35 cellular contexts compared by ENCODE assay signal in genomic region chr3:46551615-46552014, GRCh38. TPM values are rescaled to one million over a fixed set of nuclear protein-coding genes. Genes with fewer than 3 reads are reported as not detected.
"Had no signal": no experiment of that assay in that cellular context is flagged by ENCODE, and none has a peak within 500 bp of the region (broad histone marks: within the 10 kb centered on the region; RNA-seq: fewer than 3 reads in every experiment).

No MANE protein-coding gene starts in this region.

- H2AFZ ChIP-seq: hepatocyte had no signal

- H3K4me1 ChIP-seq: breast epithelium, upper lobe of left lung, vagina had no signal

- H3K4me2 ChIP-seq: hepatocyte had no signal

- DNase-seq: activated CD4-positive, alpha-beta T cell treated with anti-CD3 and anti-CD28 coated beads for 48 hours; activated CD4-positive, alpha-beta T cell treated with anti-CD3 and anti-CD28 coated beads, Interleukin-2, amount 50 U/mL, for 48 hours; activated CD8-positive, alpha-beta memory T cell treated with anti-CD3 and anti-CD28 coated beads, Interleukin-2, amount 50 U/mL, for 48 hours; activated naive CD8-positive, alpha-beta T cell treated with anti-CD3 and anti-CD28 coated beads, Interleukin-2, amount 50 U/mL, for 24 hours; activated T-cell treated with anti-CD3 and anti-CD28 coated beads, Interleukin-2, amount 50 U/mL, for 24 hours; central memory CD4-positive, alpha-beta T cell; endodermal cell; foreskin melanocyte; islet precursor cell; left ventricle myocardium superior; mucosa of descending colon; right lobe of liver; stimulated activated CD4-positive, alpha-beta T cell treated with anti-CD3 and anti-CD28 coated beads, Interleukin-4, amount 100 ng/mL, for 24 hours; stimulated activated naive CD8-positive, alpha-beta T cell treated with anti-CD3 and anti-CD28 coated beads, Interleukin-15, amount 100 ng/mL, for 72 hours; substantia nigra; T-helper 9 cell; thyroid gland; upper lobe of left lung; WERI-Rb-1 had no signal

- FAIRE-seq: TTC549 had no signal

- H3K9me3 ChIP-seq: breast epithelium, esophagus muscularis mucosa, mucosa of descending colon, right lobe of liver, thyroid gland, upper lobe of left lung, vagina had no signal

- ATAC-seq: activated CD4-positive, CD25-positive, alpha-beta regulatory T cell treated with anti-CD3 and anti-CD28 coated beads, Interleukin-2, amount 50 U/mL, for 24 hours; activated naive CD8-positive, alpha-beta T cell treated with anti-CD3 and anti-CD28 coated beads, Interleukin-2, amount 50 U/mL, for 24 hours; activated T-helper 17 cell treated with anti-CD3 and anti-CD28 coated beads, Interleukin-2, amount 50 U/mL, for 72 hours; mucosa of descending colon; right lobe of liver; stimulated activated memory B cell treated with anti-CD40 and anti-IgM and Interleukin-4, amounts not matched to agents 10 μg/mL and 1 μg/mL and 100 μg/mL, for 72 hours; stimulated activated naive CD8-positive, alpha-beta T cell treated with anti-CD3 and anti-CD28 coated beads, Interleukin-15, amount 100 ng/mL, for 72 hours had no signal

- H3K79me2 ChIP-seq: hepatocyte had no signal

- H3K27ac ChIP-seq: breast epithelium, esophagus muscularis mucosa, hepatocyte, right lobe of liver, skin epidermis, upper lobe of left lung, vagina, WERI-Rb-1 had no signal

- H3K4me3 ChIP-seq: breast epithelium, esophagus muscularis mucosa, hepatocyte, mucosa of descending colon, right lobe of liver, skin epidermis, thyroid gland, upper lobe of left lung, vagina had no signal

- H3K36me3 ChIP-seq: breast epithelium, right lobe of liver, upper lobe of left lung, vagina, WERI-Rb-1 had no signal

- H3K27me3 ChIP-seq: breast epithelium, hepatocyte, right lobe of liver, thyroid gland, upper lobe of left lung, vagina had no signal

RNA-seq across cellular contexts. Expression of gene LRRC2, which starts 14.5 kb away (rescaled TPM):
- total RNA-seq: activated CD8-positive, alpha-beta memory T cell treated with anti-CD3 and anti-CD28 coated beads for 36 hours; activated T-helper 17 cell treated with anti-CD3 and anti-CD28 coated beads, Interleukin-2, amount 50 U/mL, for 72 hours had no signal

RNA-seq across cellular contexts. Expression of gene RTP3, which starts 53.8 kb away (rescaled TPM):
- total RNA-seq: activated CD8-positive, alpha-beta memory T cell treated with anti-CD3 and anti-CD28 coated beads for 36 hours; activated T-helper 17 cell treated with anti-CD3 and anti-CD28 coated beads, Interleukin-2, amount 50 U/mL, for 72 hours; breast epithelium; endodermal cell; esophagus muscularis mucosa; left ventricle myocardium superior; lung microvascular endothelial cell; mesenteric fat pad; mucosa of descending colon; myocyte; osteoblast; posterior vena cava; renal cortical epithelial cell; thyroid gland; upper lobe of left lung; vagina had no signal
